In genomic region chr2:159010340-159010739, GRCh38 we compare ENCODE assay signal across 14 cellular contexts. TPM values are rescaled to one million over a fixed set of nuclear protein-coding genes. Genes with fewer than 3 reads are reported as not detected.
DNase-seq lines count a peak whose midpoint lies in the region; FAIRE-seq and TF ChIP-seq lines count a peak whose summit lies in the region.
"Had no signal": no experiment of that assay in that cellular context is flagged by ENCODE, and none has a peak within 500 bp of the region (broad histone marks: within the 10 kb centered on the region; RNA-seq: fewer than 3 reads in every experiment).

No MANE protein-coding gene starts in this region.

- no peak overlapping the region for H3K27ac Mint-ChIP-seq in Calu3 (ENCODE audit: unreplicated experiment)
- H3K27ac Mint-ChIP-seq: IgD-negative memory B cell, memory B cell had no signal

- no peak overlapping the region for H3K4me3 Mint-ChIP-seq in Calu3 (ENCODE audit: low read depth, unreplicated experiment)
- H3K4me3 Mint-ChIP-seq: IgD-negative memory B cell, memory B cell had no signal

- H3K9me3 Mint-ChIP-seq in Calu3 (ENCODE audit: low read depth, unreplicated experiment): peaks cover 5% of the 10 kb centered on the region

- peak; percentile 38 for DNase-seq in activated CD4-positive, alpha-beta T cell treated with anti-CD3 and anti-CD28 coated beads for 48 hours
- DNase-seq in activated CD4-positive, alpha-beta T cell treated with anti-CD3 and anti-CD28 coated beads, Interleukin-2, amount 50 U/mL, for 4 hours: no peak
- DNase-seq in endothelial cell of umbilical vein (ENCODE audit: low read depth, low spot score): peak; percentile 52
- DNase-seq in retinal pigment epithelial cell (ENCODE audit: low read depth): peak; percentile 51
- DNase-seq in superior temporal gyrus (ENCODE audit: extremely low spot score): no peak
- DNase-seq in Calu3: no peak
- DNase-seq in PC-9: no peak
- DNase-seq: activated effector memory CD4-positive, alpha-beta T cell treated with anti-CD3 and anti-CD28 coated beads, Interleukin-2, amount 50 U/mL, for 16 hours; erythroblast; thyroid gland had no signal

- dilution Hi-C loops in endothelial cell of umbilical vein (cut with MboI; ENCODE audit: extremely low pct_ligation_motif_present, low sequenced_read_pairs): no loop called here

- H3K4me3 ChIP-seq in endothelial cell of umbilical vein (replicated peaks in 1 of 3; ENCODE audit: insufficient read depth in 1 of 3, low read depth in 1 of 3, low read length in 3 of 3) (no peak overlapping the region), retinal pigment epithelial cell (ENCODE audit: low read length) (no peak overlapping the region), PC-9 (no peak overlapping the region)
- H3K4me3 ChIP-seq: thyroid gland had no signal

- H2AFZ ChIP-seq in endothelial cell of umbilical vein (ENCODE audit: low read depth, low read length): no peak overlapping the region
- no peak overlapping the region for H2AFZ ChIP-seq in PC-9

- H3K79me2 ChIP-seq in endothelial cell of umbilical vein (ENCODE audit: control insufficient read depth, insufficient read depth, low read length): peaks cover 79% of the 10 kb centered on the region
- peaks cover 30% of the 10 kb centered on the region; the same call in 1 of the 2 replicates for H3K79me2 ChIP-seq in PC-9 (ENCODE audit: low read depth)

- H3K4me1 ChIP-seq in endothelial cell of umbilical vein (ENCODE audit: control insufficient read depth, extremely low read depth, insufficient read depth, low read length) (peaks cover 9% of the 10 kb centered on the region), PC-9 (replicated peaks; ENCODE audit: insufficient read depth) (no peaks in the 10 kb centered on the region)

- H3K27ac ChIP-seq in endothelial cell of umbilical vein (ENCODE audit: insufficient read depth, low read depth, low read length): no peak overlapping the region
- no peak overlapping the region for H3K27ac ChIP-seq in PC-9
- H3K27ac ChIP-seq: thyroid gland had no signal

- no peaks in the 10 kb centered on the region for H3K27me3 Mint-ChIP-seq in Calu3 (ENCODE audit: unreplicated experiment)

- FAIRE-seq in endothelial cell of umbilical vein (lab: Jason Lieb, UNC): peak; percentile 68
- FAIRE-seq: A204.1 had no signal

- no peak for TF ChIP-seq POLR2A in endothelial cell of umbilical vein (IDR thresholded peaks at IDR 0.05; ENCODE audit: low read depth, low read length)

- H3K27me3 ChIP-seq in endothelial cell of umbilical vein (ENCODE audit: control insufficient read depth in 2 of 2, insufficient read depth in 2 of 2, low read length in 2 of 2) (no peaks in the 10 kb centered on the region), PC-9 (ENCODE audit: insufficient read depth, low read depth) (no peaks in the 10 kb centered on the region)
- H3K27me3 ChIP-seq: thyroid gland had no signal

- H3K4me2 ChIP-seq in endothelial cell of umbilical vein (ENCODE audit: insufficient read depth, low read length): no peak overlapping the region
- H3K4me2 ChIP-seq in PC-9: no peak overlapping the region

- H3K9me2 ChIP-seq in PC-9 (ENCODE audit: insufficient read depth): no peaks in the 10 kb centered on the region

- no peak for TF ChIP-seq CTCF in endothelial cell of umbilical vein (IDR thresholded peaks at IDR 0.05; ENCODE audit: extremely low read depth in 1 of 2, insufficient read depth in 1 of 2, low read depth in 1 of 2, low read length in 2 of 2)
- TF ChIP-seq CTCF in retinal pigment epithelial cell (conservative IDR thresholded peaks at IDR 0.05; ENCODE audit: low read depth, low read length): no peak
- no peak for TF ChIP-seq CTCF in Calu3 (IDR thresholded peaks at IDR 0.05; ENCODE audit: unreplicated experiment)
- TF ChIP-seq CTCF in PC-9 (conservative IDR thresholded peaks at IDR 0.05): no peak

- no peak overlapping the region for H3K9ac ChIP-seq in endothelial cell of umbilical vein (replicated peaks; ENCODE audit: extremely low read depth, insufficient read depth, low read length)

- POLR2A ChIA-PET in endothelial cell of umbilical vein (lab: Charles Lee): no interaction called here
- POLR2A ChIA-PET in PC-9 (lab: Charles Lee; ENCODE audit: unreplicated experiment): no interaction called here

- H3F3A ChIP-seq in PC-9 (ENCODE audit: insufficient read depth, low read depth): no peaks in the 10 kb centered on the region

- H3K36me3 ChIP-seq in endothelial cell of umbilical vein (ENCODE audit: control insufficient read depth in 2 of 2, extremely low read depth in 1 of 2, insufficient read depth in 2 of 2, low read length in 2 of 2) (peaks cover 0 to 8% of the 10 kb centered on the region in 2 experiments), PC-9 (ENCODE audit: low read depth) (peaks cover under 1% of the 10 kb centered on the region; the same call in 1 of the 2 replicates)
- H3K36me3 ChIP-seq: thyroid gland had no signal

- CTCF ChIA-PET in endothelial cell of umbilical vein (lab: Charles Lee) (interaction anchor here (1.4 to 3.9 kb wide), 2 partner anchors 12 to 108 kb away, joined by 5 to 20 read pairs; no protein-coding TSS in a partner anchor), Calu3 (lab: Charles Lee) (no interaction called here), PC-9 (lab: Charles Lee) (interaction anchor here (0.7 kb wide), 1 partner anchor 110 kb away, joined by 4 read pairs; no protein-coding TSS in a partner anchor)

- H3K9me3 ChIP-seq in endothelial cell of umbilical vein (replicated peaks; ENCODE audit: control insufficient read depth, insufficient read depth, low read length): peaks cover 5% of the 10 kb centered on the region
- H3K9me3 ChIP-seq in PC-9 (ENCODE audit: insufficient read depth, low read depth): peaks cover 6% of the 10 kb centered on the region
- H3K9me3 ChIP-seq: thyroid gland had no signal

- H4K20me1 ChIP-seq in endothelial cell of umbilical vein (replicated peaks; ENCODE audit: control insufficient read depth, extremely low read depth, insufficient read depth, low read length): peaks cover 2% of the 10 kb centered on the region
- 0 out of 2 replicates have a peak, but pooled peaks cover 3% of the 10 kb centered on the region for H4K20me1 ChIP-seq in PC-9 (ENCODE audit: insufficient read depth)

- H3K9me1 ChIP-seq in endothelial cell of umbilical vein (replicated peaks; ENCODE audit: control insufficient read depth, extremely low read depth, insufficient read depth, low read length): no peaks in the 10 kb centered on the region

- peaks cover 22% of the 10 kb centered on the region for H3K4me1 Mint-ChIP-seq in Calu3 (ENCODE audit: low read depth, unreplicated experiment)
- H3K4me1 Mint-ChIP-seq: memory B cell had no signal

- peaks cover 10% of the 10 kb centered on the region for H3K36me3 Mint-ChIP-seq in Calu3 (ENCODE audit: insufficient read depth, unreplicated experiment)
- H3K36me3 Mint-ChIP-seq: memory B cell had no signal

- no TSS peak for BruUV-seq in endothelial cell of umbilical vein (replicated peaks; lab: Mats Ljungman, UMichigan)
- no TSS peak for BruUV-seq in Calu3 (replicated peaks; lab: Mats Ljungman, UMichigan)
- no TSS peak for BruUV-seq in PC-9 (replicated peaks; lab: Mats Ljungman, UMichigan)

- intact Hi-C loops in endothelial cell of umbilical vein (cut with micrococcal nuclease) (no loop called here), Calu3 (cut with micrococcal nuclease; ENCODE audit: unreplicated experiment) (no loop called here), PC-9 (cut with micrococcal nuclease; ENCODE audit: unreplicated experiment) (no loop called here)

TF ChIP-seq in PFSK-1, 5 proteins besides CTCF, POLR2A, EP300 and RAD21 (continues in another document):
- TF ChIP-seq SIN3A (IDR thresholded peaks at IDR 0.05; ENCODE audit: borderline replicate concordance, insufficient read depth, low read length): peak; percentile 79; the same call in 1 of the 2 replicates

TF ChIP-seq in endothelial cell of umbilical vein, 7 proteins besides CTCF, POLR2A, EP300 and RAD21:
- TF ChIP-seq MAX (IDR thresholded peaks at IDR 0.05; ENCODE audit: insufficient read depth, insufficient read length): no peak
- no peak for TF ChIP-seq GATA2 (IDR thresholded peaks at IDR 0.05; ENCODE audit: insufficient read depth, insufficient read length, low read depth, low read length)
- no peak for TF ChIP-seq MYC (IDR thresholded peaks at IDR 0.05; ENCODE audit: low read depth, low read length)
- TF ChIP-seq JUN (IDR thresholded peaks at IDR 0.05; ENCODE audit: borderline replicate concordance, insufficient read depth, insufficient read length, low read depth): no peak
- TF ChIP-seq POLR2AphosphoS5 (IDR thresholded peaks at IDR 0.05; ENCODE audit: insufficient read depth, low read depth, low read length): no peak
- no peak for TF ChIP-seq EZH2 (IDR thresholded peaks at IDR 0.05; ENCODE audit: borderline replicate concordance, low read depth, low read length, severe bottlenecking)
- no peak for TF ChIP-seq FOS (IDR thresholded peaks at IDR 0.05; ENCODE audit: borderline replicate concordance, insufficient read depth, low read length)

RNA-seq across cellular contexts. Expression of gene TANC1, which starts 41.9 kb away (rescaled TPM):
- polyA plus RNA-seq in PFSK-1 (2012; ENCODE audit: insufficient read length, low read depth): 31.6 TPM
- 86.3 and 99.4 TPM in 2 replicates for total RNA-seq in endothelial cell of umbilical vein
- 52.2 and 58.9 TPM in 2 replicates for polyA plus RNA-seq in endothelial cell of umbilical vein
- 38.4 and 43.3 TPM in 2 replicates for polyA plus RNA-seq in endothelial cell of umbilical vein (2011; cell fraction: cytosol; rRNA removed)
- 342 and 357 TPM in 2 replicates for polyA plus RNA-seq in endothelial cell of umbilical vein (2011; cell fraction: nucleus; rRNA removed)
- polyA plus RNA-seq in endothelial cell of umbilical vein (2012): 36.0 and 42.9 TPM in 2 replicates
- 200 and 209 TPM in 2 replicates for polyA minus RNA-seq in endothelial cell of umbilical vein
- polyA minus RNA-seq in endothelial cell of umbilical vein (2011; cell fraction: cytosol; rRNA and poly(A)+ RNA removed): 28.9 TPM
- 300 and 392 TPM in 2 replicates for polyA minus RNA-seq in endothelial cell of umbilical vein (2011; cell fraction: nucleus; rRNA and poly(A)+ RNA removed)
- total RNA-seq in Calu3 (2022): 41.2 and 43.3 TPM in 2 replicates
- 21.2 and 26.0 TPM in 2 replicates for total RNA-seq in PC-9 (2021)

Comparison
In these comparisons a context has a peak if more than half of its experiments do, and no peak if none do; other contexts are left out.
1. DNase-seq: peak in activated CD4-positive, alpha-beta T cell treated with anti-CD3 and anti-CD28 coated beads for 48 hours (single experiment), endothelial cell of umbilical vein (single experiment) and retinal pigment epithelial cell (single experiment); none in activated CD4-positive, alpha-beta T cell treated with anti-CD3 and anti-CD28 coated beads, Interleukin-2, amount 50 U/mL, for 4 hours (0 of 2), superior temporal gyrus (single experiment), Calu3 (single experiment) and PC-9 (0 of 2).